1 cellular context compared by ENCODE assay signal in the genomic region with DNA sequence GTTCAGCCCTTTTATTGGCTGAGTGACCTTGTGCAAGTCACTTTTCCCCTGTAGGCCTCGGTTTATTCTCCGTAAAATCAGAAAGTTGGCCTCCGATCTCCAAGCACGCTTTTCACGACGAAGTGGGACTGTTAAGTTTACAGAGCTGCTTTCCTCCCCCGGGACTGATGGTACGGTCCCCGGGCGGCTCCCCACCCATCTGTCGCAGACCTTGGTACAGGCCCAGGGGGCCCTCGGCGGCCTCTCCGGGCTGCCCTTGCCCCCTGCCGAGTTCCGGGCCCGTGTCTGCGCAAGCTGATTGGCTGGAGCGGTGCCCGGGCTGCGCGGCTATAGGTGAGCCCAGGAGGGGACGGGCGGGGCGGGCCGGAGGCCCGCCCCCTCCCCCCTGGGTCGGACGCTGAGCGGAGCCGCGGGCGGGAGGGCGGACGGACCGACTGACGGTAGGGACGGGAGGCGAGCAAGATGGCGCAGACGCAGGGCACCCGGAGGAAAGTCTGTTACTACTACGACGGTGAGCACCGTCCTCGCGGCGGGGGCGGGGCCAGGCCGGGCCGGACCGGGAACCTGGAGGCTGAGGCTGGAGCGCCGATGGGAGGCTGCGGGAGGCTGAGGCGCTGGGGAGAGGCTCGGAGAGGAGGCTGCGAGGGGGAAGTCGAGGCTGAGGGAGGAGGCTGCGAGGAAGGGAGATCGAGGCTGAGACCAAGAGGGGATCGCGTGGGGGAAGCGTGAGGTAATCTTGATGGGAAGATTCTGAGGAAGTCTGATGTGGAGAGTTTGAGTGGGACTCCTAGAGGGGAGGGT.
A peak's percentile ranks its signal among the peaks of the same experiment; 100 is the strongest.
TF ChIP-seq lines count a peak whose summit lies in the region.

A gene (plus strand): TSS at position 376 of the 801 bp plus-strand sequence. CDS start 87 bp downstream, at position 463.

TF ChIP-seq in K562, 482 proteins besides CTCF, POLR2A, EP300 and RAD21 (continued from another document and continues in another):
- TF ChIP-seq, protein P1, sequence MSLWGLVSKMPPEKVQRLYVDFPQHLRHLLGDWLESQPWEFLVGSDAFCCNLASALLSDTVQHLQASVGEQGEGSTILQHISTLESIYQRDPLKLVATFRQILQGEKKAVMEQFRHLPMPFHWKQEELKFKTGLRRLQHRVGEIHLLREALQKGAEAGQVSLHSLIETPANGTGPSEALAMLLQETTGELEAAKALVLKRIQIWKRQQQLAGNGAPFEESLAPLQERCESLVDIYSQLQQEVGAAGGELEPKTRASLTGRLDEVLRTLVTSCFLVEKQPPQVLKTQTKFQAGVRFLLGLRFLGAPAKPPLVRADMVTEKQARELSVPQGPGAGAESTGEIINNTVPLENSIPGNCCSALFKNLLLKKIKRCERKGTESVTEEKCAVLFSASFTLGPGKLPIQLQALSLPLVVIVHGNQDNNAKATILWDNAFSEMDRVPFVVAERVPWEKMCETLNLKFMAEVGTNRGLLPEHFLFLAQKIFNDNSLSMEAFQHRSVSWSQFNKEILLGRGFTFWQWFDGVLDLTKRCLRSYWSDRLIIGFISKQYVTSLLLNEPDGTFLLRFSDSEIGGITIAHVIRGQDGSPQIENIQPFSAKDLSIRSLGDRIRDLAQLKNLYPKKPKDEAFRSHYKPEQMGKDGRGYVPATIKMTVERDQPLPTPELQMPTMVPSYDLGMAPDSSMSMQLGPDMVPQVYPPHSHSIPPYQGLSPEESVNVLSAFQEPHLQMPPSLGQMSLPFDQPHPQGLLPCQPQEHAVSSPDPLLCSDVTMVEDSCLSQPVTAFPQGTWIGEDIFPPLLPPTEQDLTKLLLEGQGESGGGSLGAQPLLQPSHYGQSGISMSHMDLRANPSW (CRISPR knock-in tag; IDR thresholded peaks at IDR 0.05): no peak
- TF ChIP-seq, protein P2, sequence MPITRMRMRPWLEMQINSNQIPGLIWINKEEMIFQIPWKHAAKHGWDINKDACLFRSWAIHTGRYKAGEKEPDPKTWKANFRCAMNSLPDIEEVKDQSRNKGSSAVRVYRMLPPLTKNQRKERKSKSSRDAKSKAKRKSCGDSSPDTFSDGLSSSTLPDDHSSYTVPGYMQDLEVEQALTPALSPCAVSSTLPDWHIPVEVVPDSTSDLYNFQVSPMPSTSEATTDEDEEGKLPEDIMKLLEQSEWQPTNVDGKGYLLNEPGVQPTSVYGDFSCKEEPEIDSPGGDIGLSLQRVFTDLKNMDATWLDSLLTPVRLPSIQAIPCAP (CRISPR knock-in tag; IDR thresholded peaks at IDR 0.05; ENCODE audit: borderline replicate concordance): no peak
- TF ChIP-seq SREBF1 (IDR thresholded peaks at IDR 0.05; ENCODE audit: borderline replicate concordance, low read depth, low read length) (peak; percentile 93), ZBED1 (IDR thresholded peaks at IDR 0.05) (no peak), TRIM28 (IDR thresholded peaks at IDR 0.05) (peak; percentile 89), FOXK1 (CRISPR knock-in tag; IDR thresholded peaks at IDR 0.05; ENCODE audit: borderline replicate concordance) (no peak), NCOR1 (IDR thresholded peaks at IDR 0.05) (peak; percentile 26; the same call in 1 of the 2 replicates), CCNT2 (IDR thresholded peaks at IDR 0.05; ENCODE audit: borderline replicate concordance, extremely low read depth, insufficient read length, low read depth, low read length) (peak; percentile 95), LCOR (CRISPR knock-in tag; IDR thresholded peaks at IDR 0.05) (peak; percentile 46), HNRNPL (IDR thresholded peaks at IDR 0.05; ENCODE audit: low read depth, low read length) (0 out of 2 replicates have a peak, but pooled peaks have one; percentile 37), EHMT2 (IDR thresholded peaks at IDR 0.05) (0 out of 2 replicates have a peak, but pooled peaks have one; percentile 40), STAT5A (IDR thresholded peaks at IDR 0.05; ENCODE audit: borderline replicate concordance, low read length) (no peak), ZBTB17 (CRISPR knock-in tag; IDR thresholded peaks at IDR 0.05) (no peak), TAF1 (IDR thresholded peaks at IDR 0.05; ENCODE audit: control insufficient read depth, extremely low read depth, insufficient read depth, low read length, severe bottlenecking) (peak; percentile 87), SRF (CRISPR knock-in tag; IDR thresholded peaks at IDR 0.05) (0 out of 4 replicates have a peak, but pooled peaks of 1 of the 2 experiments have one; percentile 36), KLF16 (IDR thresholded peaks at IDR 0.05) (no peak), RFX1 (IDR thresholded peaks at IDR 0.05) (no peak), SAFB2 (IDR thresholded peaks at IDR 0.05; ENCODE audit: borderline replicate concordance, low read depth, low read length, severe bottlenecking) (no peak), MAZ (CRISPR knock-in tag; conservative IDR thresholded peaks at IDR 0.05 in 1 of 2, IDR thresholded peaks at IDR 0.05 in 1 of 2) (peak; percentile 80 to 84; a peak in 3 of 4 replicates), MIER1 (IDR thresholded peaks at IDR 0.05; ENCODE audit: low read depth) (no peak), ZEB2 (IDR thresholded peaks at IDR 0.05) (peak; percentile 63; the same call in 1 of the 2 replicates), ZNF384 (IDR thresholded peaks at IDR 0.05; ENCODE audit: low read depth, low read length) (no peak), SIN3B (IDR thresholded peaks at IDR 0.05; ENCODE audit: low read depth) (no peak), ZNF224 (CRISPR knock-in tag; IDR thresholded peaks at IDR 0.05) (no peak), ZNF184 (CRISPR knock-in tag; IDR thresholded peaks at IDR 0.05) (no peak), XRCC5 (IDR thresholded peaks at IDR 0.05; ENCODE audit: low read depth, low read length) (peak; percentile 53; the same call in 1 of the 2 replicates), DDX20 (tag; IDR thresholded peaks at IDR 0.05; ENCODE audit: low read depth) (no peak), NR4A1 (CRISPR knock-in tag; IDR thresholded peaks at IDR 0.05) (no peak), NR4A1 (tag; IDR thresholded peaks at IDR 0.05) (no peak), ZNF174 (CRISPR knock-in tag; IDR thresholded peaks at IDR 0.05) (no peak), ZNF707 (CRISPR knock-in tag; conservative IDR thresholded peaks at IDR 0.05) (0 out of 2 replicates have a peak, but pooled peaks have one; percentile 38), ADNP (tag; IDR thresholded peaks at IDR 0.05) (0 out of 2 replicates have a peak, but pooled peaks have one; percentile 11), FOXA3 (CRISPR knock-in tag; conservative IDR thresholded peaks at IDR 0.05 in 1 of 2, IDR thresholded peaks at IDR 0.05 in 1 of 2) (peak in 1 of 2 experiments; percentile 77; a peak in 2 of 4 replicates), RBM15 (IDR thresholded peaks at IDR 0.05; ENCODE audit: insufficient read depth, low read length) (no peak), FOSL1 (tag; conservative IDR thresholded peaks at IDR 0.05) (no peak; the same call in 1 of the 2 replicates), ATF7 (IDR thresholded peaks at IDR 0.05) (peak; percentile 99), RNF2 (IDR thresholded peaks at IDR 0.05) (peak; percentile 91), NBN (IDR thresholded peaks at IDR 0.05; ENCODE audit: low read depth) (no peak; the same call in 1 of the 2 replicates), HNRNPK (IDR thresholded peaks at IDR 0.05; ENCODE audit: low read depth, low read length, poor library complexity, severe bottlenecking) (no peak)
- TF ChIP-seq, protein P3, sequence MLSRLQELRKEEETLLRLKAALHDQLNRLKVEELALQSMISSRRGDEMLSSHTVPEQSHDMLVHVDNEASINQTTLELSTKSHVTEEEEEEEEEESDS (CRISPR knock-in tag; IDR thresholded peaks at IDR 0.05): no peak
- TF ChIP-seq, protein P4, sequence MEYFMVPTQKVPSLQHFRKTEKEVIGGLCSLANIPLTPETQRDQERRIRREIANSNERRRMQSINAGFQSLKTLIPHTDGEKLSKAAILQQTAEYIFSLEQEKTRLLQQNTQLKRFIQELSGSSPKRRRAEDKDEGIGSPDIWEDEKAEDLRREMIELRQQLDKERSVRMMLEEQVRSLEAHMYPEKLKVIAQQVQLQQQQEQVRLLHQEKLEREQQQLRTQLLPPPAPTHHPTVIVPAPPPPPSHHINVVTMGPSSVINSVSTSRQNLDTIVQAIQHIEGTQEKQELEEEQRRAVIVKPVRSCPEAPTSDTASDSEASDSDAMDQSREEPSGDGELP (CRISPR knock-in tag; IDR thresholded peaks at IDR 0.05; ENCODE audit: borderline replicate concordance): peak; percentile 85
- TF ChIP-seq, protein P5, sequence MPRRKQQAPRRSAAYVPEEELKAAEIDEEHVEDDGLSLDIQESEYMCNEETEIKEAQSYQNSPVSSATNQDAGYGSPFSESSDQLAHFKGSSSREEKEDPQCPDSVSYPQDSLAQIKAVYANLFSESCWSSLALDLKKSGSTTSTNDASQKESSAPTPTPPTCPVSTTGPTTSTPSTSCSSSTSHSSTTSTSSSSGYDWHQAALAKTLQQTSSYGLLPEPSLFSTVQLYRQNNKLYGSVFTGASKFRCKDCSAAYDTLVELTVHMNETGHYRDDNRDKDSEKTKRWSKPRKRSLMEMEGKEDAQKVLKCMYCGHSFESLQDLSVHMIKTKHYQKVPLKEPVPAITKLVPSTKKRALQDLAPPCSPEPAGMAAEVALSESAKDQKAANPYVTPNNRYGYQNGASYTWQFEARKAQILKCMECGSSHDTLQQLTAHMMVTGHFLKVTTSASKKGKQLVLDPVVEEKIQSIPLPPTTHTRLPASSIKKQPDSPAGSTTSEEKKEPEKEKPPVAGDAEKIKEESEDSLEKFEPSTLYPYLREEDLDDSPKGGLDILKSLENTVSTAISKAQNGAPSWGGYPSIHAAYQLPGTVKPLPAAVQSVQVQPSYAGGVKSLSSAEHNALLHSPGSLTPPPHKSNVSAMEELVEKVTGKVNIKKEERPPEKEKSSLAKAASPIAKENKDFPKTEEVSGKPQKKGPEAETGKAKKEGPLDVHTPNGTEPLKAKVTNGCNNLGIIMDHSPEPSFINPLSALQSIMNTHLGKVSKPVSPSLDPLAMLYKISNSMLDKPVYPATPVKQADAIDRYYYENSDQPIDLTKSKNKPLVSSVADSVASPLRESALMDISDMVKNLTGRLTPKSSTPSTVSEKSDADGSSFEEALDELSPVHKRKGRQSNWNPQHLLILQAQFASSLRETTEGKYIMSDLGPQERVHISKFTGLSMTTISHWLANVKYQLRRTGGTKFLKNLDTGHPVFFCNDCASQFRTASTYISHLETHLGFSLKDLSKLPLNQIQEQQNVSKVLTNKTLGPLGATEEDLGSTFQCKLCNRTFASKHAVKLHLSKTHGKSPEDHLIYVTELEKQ (CRISPR knock-in tag; IDR thresholded peaks at IDR 0.05): no peak
- TF ChIP-seq, protein P6, sequence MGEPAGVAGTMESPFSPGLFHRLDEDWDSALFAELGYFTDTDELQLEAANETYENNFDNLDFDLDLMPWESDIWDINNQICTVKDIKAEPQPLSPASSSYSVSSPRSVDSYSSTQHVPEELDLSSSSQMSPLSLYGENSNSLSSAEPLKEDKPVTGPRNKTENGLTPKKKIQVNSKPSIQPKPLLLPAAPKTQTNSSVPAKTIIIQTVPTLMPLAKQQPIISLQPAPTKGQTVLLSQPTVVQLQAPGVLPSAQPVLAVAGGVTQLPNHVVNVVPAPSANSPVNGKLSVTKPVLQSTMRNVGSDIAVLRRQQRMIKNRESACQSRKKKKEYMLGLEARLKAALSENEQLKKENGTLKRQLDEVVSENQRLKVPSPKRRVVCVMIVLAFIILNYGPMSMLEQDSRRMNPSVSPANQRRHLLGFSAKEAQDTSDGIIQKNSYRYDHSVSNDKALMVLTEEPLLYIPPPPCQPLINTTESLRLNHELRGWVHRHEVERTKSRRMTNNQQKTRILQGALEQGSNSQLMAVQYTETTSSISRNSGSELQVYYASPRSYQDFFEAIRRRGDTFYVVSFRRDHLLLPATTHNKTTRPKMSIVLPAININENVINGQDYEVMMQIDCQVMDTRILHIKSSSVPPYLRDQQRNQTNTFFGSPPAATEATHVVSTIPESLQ (CRISPR knock-in tag; IDR thresholded peaks at IDR 0.05): peak; percentile 21
- TF ChIP-seq, protein P7, sequence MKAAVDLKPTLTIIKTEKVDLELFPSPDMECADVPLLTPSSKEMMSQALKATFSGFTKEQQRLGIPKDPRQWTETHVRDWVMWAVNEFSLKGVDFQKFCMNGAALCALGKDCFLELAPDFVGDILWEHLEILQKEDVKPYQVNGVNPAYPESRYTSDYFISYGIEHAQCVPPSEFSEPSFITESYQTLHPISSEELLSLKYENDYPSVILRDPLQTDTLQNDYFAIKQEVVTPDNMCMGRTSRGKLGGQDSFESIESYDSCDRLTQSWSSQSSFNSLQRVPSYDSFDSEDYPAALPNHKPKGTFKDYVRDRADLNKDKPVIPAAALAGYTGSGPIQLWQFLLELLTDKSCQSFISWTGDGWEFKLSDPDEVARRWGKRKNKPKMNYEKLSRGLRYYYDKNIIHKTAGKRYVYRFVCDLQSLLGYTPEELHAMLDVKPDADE (conservative IDR thresholded peaks at IDR 0.05; ENCODE audit: control insufficient read depth, low read depth, low read length): peak; percentile 71; the same call in 1 of the 2 replicates
- TF ChIP-seq, protein P8, sequence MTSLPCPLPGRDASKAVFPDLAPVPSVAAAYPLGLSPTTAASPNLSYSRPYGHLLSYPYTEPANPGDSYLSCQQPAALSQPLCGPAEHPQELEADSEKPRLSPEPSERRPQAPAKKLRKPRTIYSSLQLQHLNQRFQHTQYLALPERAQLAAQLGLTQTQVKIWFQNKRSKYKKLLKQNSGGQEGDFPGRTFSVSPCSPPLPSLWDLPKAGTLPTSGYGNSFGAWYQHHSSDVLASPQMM (CRISPR knock-in tag; IDR thresholded peaks at IDR 0.05): no peak
- TF ChIP-seq, protein P9, sequence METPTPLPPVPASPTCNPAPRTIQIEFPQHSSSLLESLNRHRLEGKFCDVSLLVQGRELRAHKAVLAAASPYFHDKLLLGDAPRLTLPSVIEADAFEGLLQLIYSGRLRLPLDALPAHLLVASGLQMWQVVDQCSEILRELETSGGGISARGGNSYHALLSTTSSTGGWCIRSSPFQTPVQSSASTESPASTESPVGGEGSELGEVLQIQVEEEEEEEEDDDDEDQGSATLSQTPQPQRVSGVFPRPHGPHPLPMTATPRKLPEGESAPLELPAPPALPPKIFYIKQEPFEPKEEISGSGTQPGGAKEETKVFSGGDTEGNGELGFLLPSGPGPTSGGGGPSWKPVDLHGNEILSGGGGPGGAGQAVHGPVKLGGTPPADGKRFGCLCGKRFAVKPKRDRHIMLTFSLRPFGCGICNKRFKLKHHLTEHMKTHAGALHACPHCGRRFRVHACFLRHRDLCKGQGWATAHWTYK (CRISPR knock-in tag; IDR thresholded peaks at IDR 0.05): no peak
- TF ChIP-seq, protein P10, sequence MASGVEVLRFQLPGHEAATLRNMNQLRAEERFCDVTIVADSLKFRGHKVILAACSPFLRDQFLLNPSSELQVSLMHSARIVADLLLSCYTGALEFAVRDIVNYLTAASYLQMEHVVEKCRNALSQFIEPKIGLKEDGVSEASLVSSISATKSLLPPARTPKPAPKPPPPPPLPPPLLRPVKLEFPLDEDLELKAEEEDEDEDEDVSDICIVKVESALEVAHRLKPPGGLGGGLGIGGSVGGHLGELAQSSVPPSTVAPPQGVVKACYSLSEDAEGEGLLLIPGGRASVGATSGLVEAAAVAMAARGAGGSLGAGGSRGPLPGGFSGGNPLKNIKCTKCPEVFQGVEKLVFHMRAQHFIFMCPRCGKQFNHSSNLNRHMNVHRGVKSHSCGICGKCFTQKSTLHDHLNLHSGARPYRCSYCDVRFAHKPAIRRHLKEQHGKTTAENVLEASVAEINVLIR (CRISPR knock-in tag; IDR thresholded peaks at IDR 0.05): no peak
- TF ChIP-seq, protein P11, sequence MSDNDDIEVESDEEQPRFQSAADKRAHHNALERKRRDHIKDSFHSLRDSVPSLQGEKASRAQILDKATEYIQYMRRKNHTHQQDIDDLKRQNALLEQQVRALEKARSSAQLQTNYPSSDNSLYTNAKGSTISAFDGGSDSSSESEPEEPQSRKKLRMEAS (CRISPR knock-in tag; IDR thresholded peaks at IDR 0.05): no peak
